Comparison of ENCODE assay signal across 20 cellular contexts in genomic region chr22:48819991-48820390, GRCh38.
"Had no signal": no experiment of that assay in that cellular context is flagged by ENCODE, and none has a peak within 500 bp of the region (broad histone marks: within the 10 kb centered on the region; RNA-seq: fewer than 3 reads in every experiment).

No MANE protein-coding gene starts in this region.

- H3K4me1 Mint-ChIP-seq: memory B cell, natural killer cell had no signal

- H3K9me3 Mint-ChIP-seq: effector memory CD8-positive, alpha-beta T cell; natural killer cell had no signal

- H3K4me3 ChIP-seq: esophagus muscularis mucosa, gastrocnemius medialis, heart right ventricle, left lung, lower lobe of right lung, right atrium auricular region, sigmoid colon, skin epidermis, stomach, thoracic aorta had no signal

- H3K36me3 ChIP-seq: esophagus muscularis mucosa, gastrocnemius medialis, heart right ventricle, left lung, lower lobe of right lung, right atrium auricular region, sigmoid colon, stomach, thoracic aorta had no signal

- H3K27ac Mint-ChIP-seq: effector memory CD8-positive, alpha-beta T cell; memory B cell; mesothelial cell of epicardium; natural killer cell had no signal

- DNase-seq: effector memory CD8-positive, alpha-beta T cell; gastrocnemius medialis; heart right ventricle; hypothalamus; lower lobe of right lung; stimulated activated CD4-positive, alpha-beta T cell treated with anti-CD3 and anti-CD28 coated beads, Interleukin-12 subunit alpha, Interleukin-12 subunit beta, amount 100 ng/mL, for 4 hours; stimulated activated naive CD4-positive, alpha-beta T cell; stomach; substantia nigra; trophoblast cell had no signal

- H3K36me3 Mint-ChIP-seq: memory B cell, mesothelial cell of epicardium, natural killer cell had no signal

- ATAC-seq: effector memory CD8-positive, alpha-beta T cell; gastrocnemius medialis; heart right ventricle; left lung; lower lobe of right lung; natural killer cell had no signal

- H3K4me1 ChIP-seq: esophagus muscularis mucosa, gastrocnemius medialis, heart right ventricle, left lung, lower lobe of right lung, right atrium auricular region, sigmoid colon, stomach had no signal

- H3K4me3 Mint-ChIP-seq: effector memory CD8-positive, alpha-beta T cell; memory B cell; mesothelial cell of epicardium; natural killer cell had no signal

- H3K27ac ChIP-seq: epithelial cell of prostate, esophagus muscularis mucosa, gastrocnemius medialis, heart right ventricle, left lung, lower lobe of right lung, right atrium auricular region, sigmoid colon, skin epidermis, stomach, thoracic aorta had no signal

- H3K27me3 ChIP-seq: gastrocnemius medialis, right atrium auricular region had no signal

- H3K9me3 ChIP-seq: esophagus muscularis mucosa, gastrocnemius medialis, heart right ventricle, left lung, lower lobe of right lung, right atrium auricular region, thoracic aorta had no signal
